29 cellular contexts compared by ENCODE assay signal in the genomic region with DNA sequence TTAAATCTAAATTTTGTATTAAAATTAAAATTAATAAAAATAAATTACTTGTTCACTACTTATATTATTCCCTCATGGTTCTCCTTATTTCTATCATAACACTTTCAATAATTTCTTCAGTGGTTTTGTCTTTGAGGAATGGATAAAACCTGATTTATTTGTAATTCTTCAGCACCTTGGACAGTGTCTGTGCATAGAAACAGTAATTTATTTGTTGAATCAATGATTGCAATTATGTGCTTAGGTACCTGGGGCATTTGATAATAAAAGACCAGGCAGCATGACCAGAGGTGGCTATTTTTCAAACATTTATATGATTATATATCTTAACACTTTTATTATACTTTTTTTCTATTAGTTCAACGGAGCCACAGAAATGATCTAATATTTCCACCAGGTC.
A peak's percentile ranks its signal among the peaks of the same experiment; 100 is the strongest.
DNase-seq lines count a peak whose midpoint lies in the region; ATAC-seq and TF ChIP-seq lines count a peak whose summit lies in the region.
"Had no signal": no experiment of that assay in that cellular context is flagged by ENCODE, and none has a peak within 500 bp of the region (broad histone marks: within the 10 kb centered on the region; RNA-seq: fewer than 3 reads in every experiment).

No MANE protein-coding gene starts in this region.

- no peak overlapping the region for H3K4me2 ChIP-seq in GM23338
- H3K4me2 ChIP-seq: BLaER1 treated with 17β-estradiol and CSF1 and Interleukin-3, amounts not matched to agents 10 nM and 100 nM had no signal

- no peak overlapping the region for H2AFZ ChIP-seq in GM23338

- WGBS in liver, result 92% methylated on average over 1 of the region's 1 CpG

- no peaks in the 10 kb centered on the region for H3K9me2 ChIP-seq in GM23338 (ENCODE audit: insufficient read depth)

- H3K36me3 ChIP-seq in GM23338 (ENCODE audit: insufficient read depth) (no peaks in the 10 kb centered on the region), liver (ENCODE audit: control insufficient read depth in 4 of 4, insufficient read depth in 3 of 4, low read depth in 1 of 4, low read length in 3 of 4) (no peaks in the 10 kb centered on the region)
- H3K36me3 ChIP-seq: BLaER1 treated with 17β-estradiol and CSF1 and Interleukin-3, amounts not matched to agents 10 nM and 100 nM; right atrium auricular region had no signal

- no peaks in the 10 kb centered on the region for H4K20me1 ChIP-seq in GM23338 (replicated peaks; ENCODE audit: insufficient read depth)
- H4K20me1 ChIP-seq: BLaER1 treated with 17β-estradiol and CSF1 and Interleukin-3, amounts not matched to agents 10 nM and 100 nM had no signal

- no peak overlapping the region for H3K4me3 Mint-ChIP-seq in GM23338
- H3K4me3 Mint-ChIP-seq: immature natural killer cell; neural crest cell; stimulated activated naive CD8-positive, alpha-beta T cell treated with anti-CD3 and anti-CD28 coated beads, Interleukin-15, Interleukin-2, amounts not matched to agents 100 ng/mL and 50 ng/mL, for 24 hours; WTC11 had no signal

- DNase-seq in GM23338 (ENCODE audit: low spot score) (peak; percentile 32), OCI-M1 (lab: John Stamatoyannopoulos, UW) (peak; percentile 7), choroid plexus epithelial cell (ENCODE audit: low read depth) (peak; percentile 1), D341Med (ENCODE audit: low spot score) (no peak), NCI-H2171 treated with DMSO at 0.1 percent for 48 hours (lab: John Stamatoyannopoulos, UW) (no peak), NCI-H446 (lab: John Stamatoyannopoulos, UW) (no peak)
- DNase-seq: activated CD4-positive, alpha-beta T cell treated with anti-CD3 and anti-CD28 coated beads, Interleukin-2, amount 50 U/mL, for 1 hour; activated gamma-delta T cell treated with Interleukin-2 at 50 U/mL for 16 hours; activated T-cell treated with anti-CD3 and anti-CD28 coated beads, Interleukin-2, amount 50 U/mL, for 1 hour; body of pancreas; GOT3; immature natural killer cell; left colon; NCI-H1417 treated with DMSO at 0.1 percent for 48 hours; NCI-H2029 treated with DMSO at 0.1 percent for 48 hours; NCI-H2227 treated with DMSO at 0.1 percent for 48 hours; NCI-H526 treated with DMSO at 0.1 percent for 48 hours; posterior cingulate gyrus; stimulated activated CD4-positive, alpha-beta T cell treated with anti-CD3 and anti-CD28 coated beads, Interleukin-2, amount 100 ng/mL, for 24 hours; stimulated activated CD8-positive, alpha-beta memory T cell treated with anti-CD3 and anti-CD28 coated beads, Interleukin-4, amount 100 ng/mL, for 48 hours; testis had no signal

- no peaks in the 10 kb centered on the region for H3K36me3 Mint-ChIP-seq in GM23338 (ENCODE audit: low read depth)
- H3K36me3 Mint-ChIP-seq: immature natural killer cell, WTC11 had no signal

- no peaks in the 10 kb centered on the region for H3K79me2 ChIP-seq in GM23338 (replicated peaks; ENCODE audit: insufficient read depth)

- no peaks in the 10 kb centered on the region for H3K9me3 Mint-ChIP-seq in GM23338
- H3K9me3 Mint-ChIP-seq: neural crest cell, WTC11 had no signal

- no peak overlapping the region for H3K9ac ChIP-seq in liver (ENCODE audit: low read depth in 1 of 2, low read length in 2 of 2)
- H3K9ac ChIP-seq: BLaER1 treated with 17β-estradiol and CSF1 and Interleukin-3, amounts not matched to agents 10 nM and 100 nM had no signal

- no peaks in the 10 kb centered on the region for H3K4me1 Mint-ChIP-seq in GM23338
- H3K4me1 Mint-ChIP-seq: immature natural killer cell, neural crest cell, WTC11 had no signal

- H3K27ac Mint-ChIP-seq in GM23338, result no peak overlapping the region
- H3K27ac Mint-ChIP-seq: immature natural killer cell; stimulated activated naive CD8-positive, alpha-beta T cell treated with anti-CD3 and anti-CD28 coated beads, Interleukin-15, Interleukin-2, amounts not matched to agents 100 ng/mL and 50 ng/mL, for 24 hours; WTC11 had no signal

- no peak overlapping the region for H3K27ac ChIP-seq in GM23338 (ENCODE audit: low read depth)
- H3K27ac ChIP-seq in liver (ENCODE audit: low read depth in 1 of 2, low read length in 2 of 2), result no peak overlapping the region
- H3K27ac ChIP-seq: BLaER1 treated with 17β-estradiol and CSF1 and Interleukin-3, amounts not matched to agents 10 nM and 100 nM; body of pancreas; HL-60; right atrium auricular region; testis had no signal

- H3F3A ChIP-seq in GM23338 (replicated peaks; ENCODE audit: low read depth), result no peaks in the 10 kb centered on the region

- ATAC-seq in GM23338 (no peak), GM18858 (IDR thresholded peaks at IDR 0.05; ENCODE audit: unreplicated experiment) (no peak)
- ATAC-seq: body of pancreas, left colon, WTC11 had no signal

- TF ChIP-seq CTCF in GM23338 (conservative IDR thresholded peaks at IDR 0.05; ENCODE audit: low read depth in 2 of 2), result no peak
- no peak for TF ChIP-seq CTCF in choroid plexus epithelial cell (conservative IDR thresholded peaks at IDR 0.05; ENCODE audit: low read depth, low read length)
- TF ChIP-seq CTCF in liver (IDR thresholded peaks at IDR 0.05; ENCODE audit: low read depth, low read length, missing input control), result no peak

- no peaks in the 10 kb centered on the region for H3K9me3 ChIP-seq in liver (ENCODE audit: control insufficient read depth in 4 of 4, low read length in 3 of 4)
- H3K9me3 ChIP-seq: BLaER1 treated with 17β-estradiol and CSF1 and Interleukin-3, amounts not matched to agents 10 nM and 100 nM; body of pancreas; right atrium auricular region; testis had no signal

- H3K4me1 ChIP-seq in GM23338 (ENCODE audit: insufficient read depth) (no peaks in the 10 kb centered on the region), liver (ENCODE audit: control insufficient read depth in 4 of 4, insufficient read depth in 4 of 4, low read length in 3 of 4) (no peaks in the 10 kb centered on the region)
- H3K4me1 ChIP-seq: BLaER1 treated with 17β-estradiol and CSF1 and Interleukin-3, amounts not matched to agents 10 nM and 100 nM; body of pancreas; right atrium auricular region; testis had no signal

- no peak for TF ChIP-seq RAD21 in liver (IDR thresholded peaks at IDR 0.05)

- no peaks in the 10 kb centered on the region for H3K27me3 Mint-ChIP-seq in GM23338 (ENCODE audit: insufficient read depth, low read depth, poor library complexity)
- H3K27me3 Mint-ChIP-seq: stimulated activated naive CD8-positive, alpha-beta T cell treated with anti-CD3 and anti-CD28 coated beads, Interleukin-15, Interleukin-2, amounts not matched to agents 100 ng/mL and 50 ng/mL, for 24 hours had no signal

- H3K27me3 ChIP-seq in GM23338 (ENCODE audit: insufficient read depth), result no peaks in the 10 kb centered on the region
- no peaks in the 10 kb centered on the region for H3K27me3 ChIP-seq in liver (ENCODE audit: control insufficient read depth in 4 of 4, insufficient read depth in 4 of 4, low read length in 3 of 4)
- H3K27me3 ChIP-seq: BLaER1 treated with 17β-estradiol and CSF1 and Interleukin-3, amounts not matched to agents 10 nM and 100 nM; body of pancreas; right atrium auricular region; testis had no signal

- H3K4me3 ChIP-seq in GM23338 (no peak overlapping the region), choroid plexus epithelial cell (ENCODE audit: low read depth, low read length) (no peak overlapping the region), liver (ENCODE audit: low read depth in 1 of 3, low read length in 3 of 3) (no peak overlapping the region)
- H3K4me3 ChIP-seq: BLaER1 treated with 17β-estradiol and CSF1 and Interleukin-3, amounts not matched to agents 10 nM and 100 nM; body of pancreas; right atrium auricular region; testis had no signal

TF ChIP-seq in GM23338, 12 proteins besides CTCF, POLR2A, EP300 and RAD21 (continues in another document):
- TF ChIP-seq EZH2 (IDR thresholded peaks at IDR 0.05; ENCODE audit: low read depth, unreplicated experiment) (no peak), ZNF114 (CRISPR knock-in tag; IDR thresholded peaks at IDR 0.05) (no peak)

TF ChIP-seq in liver, 16 proteins besides CTCF, POLR2A, EP300 and RAD21:
- no peak for TF ChIP-seq HNF4A (conservative IDR thresholded peaks at IDR 0.05)
- TF ChIP-seq REST (IDR thresholded peaks at IDR 0.05), result peak; percentile 94
- TF ChIP-seq RXRA (IDR thresholded peaks at IDR 0.05), result no peak
- no peak for TF ChIP-seq FOXA2 (IDR thresholded peaks at IDR 0.05)
TF ChIP-seq in liver: peak in this region for 1.

Comparison
In these comparisons a context has a peak if more than half of its experiments do, and no peak if none do; other contexts are left out.
1. DNase-seq: peak in GM23338 (single experiment), OCI-M1 (single experiment) and choroid plexus epithelial cell (single experiment); none in D341Med (single experiment), NCI-H2171 treated with DMSO at 0.1 percent for 48 hours (single experiment) and NCI-H446 (0 of 2).